Comparison of ENCODE assay signal across 7 cellular contexts in the genomic region with DNA sequence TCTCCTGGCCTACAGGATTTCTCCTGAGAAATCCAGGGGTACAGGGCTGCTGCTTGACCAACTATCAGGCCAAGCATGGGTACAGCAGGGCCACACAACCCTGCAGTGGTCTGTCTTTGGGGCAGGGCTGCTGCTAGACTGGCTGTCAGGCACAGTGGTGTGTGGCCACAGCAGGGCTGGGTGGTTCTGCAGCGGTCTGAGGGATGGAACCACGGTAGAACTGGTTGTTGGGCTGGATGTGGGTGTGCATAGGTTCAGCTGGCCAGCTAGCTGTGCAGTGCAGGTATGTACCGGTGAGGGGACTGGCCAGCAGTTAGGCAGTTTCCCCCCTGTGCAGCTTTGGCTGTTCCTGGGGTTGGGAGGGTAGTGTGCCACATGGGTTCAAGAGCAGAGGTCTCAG.
A peak's percentile ranks its signal among the peaks of the same experiment; 100 is the strongest.
DNase-seq lines count a peak whose midpoint lies in the region; ATAC-seq and TF ChIP-seq lines count a peak whose summit lies in the region.
"Not testable (repeated sequence)": the region's sequence is repeated elsewhere in the genome, so short reads cannot be mapped to it uniquely, and the experiment has no call there.

No MANE protein-coding gene starts in this region.

- peak overlapping the region in 3 of 11 experiments; percentile 20 to 33 (median 27); a peak in 3 of 22 replicates for H3K27ac ChIP-seq in BLaER1 treated with 17β-estradiol and CSF1 and Interleukin-3, amounts not matched to agents 10 nM and 100 nM
- H3K27ac ChIP-seq in Karpas-422 (ENCODE audit: low read length); neuronal stem cell (replicated peaks; ENCODE audit: low read length): not testable (repeated sequence)
- H3K27ac ChIP-seq in PC-3 (ENCODE audit: low read length) (peak overlapping the region; percentile 90; the same call in 1 of the 2 replicates), left ventricle myocardium inferior (replicated peaks) (peak overlapping the region; percentile 36)

- DNase-seq in Karpas-422 = peak; percentile 16
- not testable (repeated sequence) for DNase-seq in PC-3; activated CD4-positive, alpha-beta T cell treated with anti-CD3 and anti-CD28 coated beads, Interleukin-2, amount 10 ng/mL, durations not matched to agents 7 days and 5 days; effector memory CD8-positive, alpha-beta T cell; left ventricle myocardium inferior; neuronal stem cell (ENCODE audit: low spot score)

- POLR2A ChIA-PET in PC-3 (lab: Charles Lee; ENCODE audit: unreplicated experiment); activated CD4-positive, alpha-beta T cell treated with anti-CD3 and anti-CD28 coated beads, Interleukin-2, amount 10 ng/mL, durations not matched to agents 7 days and 5 days (lab: Charles Lee): not testable (repeated sequence)

- H2AFZ ChIP-seq in Karpas-422 (ENCODE audit: low read length); PC-3 (ENCODE audit: low read length); neuronal stem cell (ENCODE audit: low read length): not testable (repeated sequence)

- WGBS in neuronal stem cell (ENCODE audit: extremely low coverage in 2 of 2, insufficient read length in 2 of 2, insufficient replicate concordance in 1 of 2), 2 donors = no CpG with 5 or more reads among the region's 3 CpGs

- not testable (repeated sequence) for H3F3A ChIP-seq in PC-3 (ENCODE audit: low read length, unreplicated experiment)

- peaks cover 41% of the 10 kb centered on the region for H3K4me1 Mint-ChIP-seq in activated CD4-positive, alpha-beta T cell treated with anti-CD3 and anti-CD28 coated beads, Interleukin-2, amount 10 ng/mL, durations not matched to agents 7 days and 5 days
- peaks cover 31 to 39% of the 10 kb centered on the region in 2 donors for H3K4me1 Mint-ChIP-seq in effector memory CD8-positive, alpha-beta T cell (ENCODE audit: low read depth in 2 of 2)

- not testable (repeated sequence) for ATAC-seq in PC-3; effector memory CD8-positive, alpha-beta T cell (replicated peaks)

- not testable (repeated sequence) for H3K79me1 ChIP-seq in neuronal stem cell (ENCODE audit: low read depth, low read length)

- H3K79me2 ChIP-seq in Karpas-422 (ENCODE audit: low read length); PC-3 (ENCODE audit: low read length): not testable (repeated sequence)

- not testable (repeated sequence) for H3K18ac ChIP-seq in neuronal stem cell (ENCODE audit: low read length)

- not testable (repeated sequence) for H2AK5ac ChIP-seq in neuronal stem cell (ENCODE audit: low read depth, low read length)

- H4K20me1 ChIP-seq in BLaER1 treated with 17β-estradiol and CSF1 and Interleukin-3, amounts not matched to agents 10 nM and 100 nM = peaks cover 0 to 94% (median 0%) of the 10 kb centered on the region in 11 experiments; a peak in 8 of 22 replicates
- H4K20me1 ChIP-seq in Karpas-422 (ENCODE audit: insufficient read depth, low read depth, low read length); PC-3 (ENCODE audit: low read length): not testable (repeated sequence)

- peaks cover 8 to 14% (median 10%) of the 10 kb centered on the region in 11 experiments; a peak in 21 of 22 replicates for H3K9me3 ChIP-seq in BLaER1 treated with 17β-estradiol and CSF1 and Interleukin-3, amounts not matched to agents 10 nM and 100 nM (replicated peaks in 1 of 11)
- not testable (repeated sequence) for H3K9me3 ChIP-seq in Karpas-422 (ENCODE audit: low read length); PC-3 (ENCODE audit: low read length); left ventricle myocardium inferior (replicated peaks); neuronal stem cell (replicated peaks in 1 of 2; ENCODE audit: control insufficient read depth in 2 of 2, insufficient read depth in 1 of 2, low read depth in 1 of 2, low read length in 2 of 2)

- not testable (repeated sequence) for H4K8ac ChIP-seq in neuronal stem cell (ENCODE audit: low read depth, low read length)

- H2BK120ac ChIP-seq in neuronal stem cell (ENCODE audit: low read depth, low read length) = not testable (repeated sequence)

- H3K4me3 ChIP-seq in BLaER1 treated with 17β-estradiol and CSF1 and Interleukin-3, amounts not matched to agents 10 nM and 100 nM = peak overlapping the region in 4 of 10 experiments; percentile 7 to 33 (median 24); a peak in 5 of 20 replicates
- H3K4me3 ChIP-seq in Karpas-422 (ENCODE audit: low read length); PC-3 (ENCODE audit: low read length); neuronal stem cell (ENCODE audit: low read length in 2 of 2): not testable (repeated sequence)
- H3K4me3 ChIP-seq in left ventricle myocardium inferior = peak overlapping the region; percentile 15

- H3K4ac ChIP-seq in neuronal stem cell (ENCODE audit: low read length) = not testable (repeated sequence)

- not testable (repeated sequence) for H2BK15ac ChIP-seq in neuronal stem cell (ENCODE audit: low read length)

- not testable (repeated sequence) for BruUV-seq in PC-3 (replicated peaks; lab: Mats Ljungman, UMichigan)

- peaks cover 10% of the 10 kb centered on the region for H3K9me3 Mint-ChIP-seq in activated CD4-positive, alpha-beta T cell treated with anti-CD3 and anti-CD28 coated beads, Interleukin-2, amount 10 ng/mL, durations not matched to agents 7 days and 5 days
- H3K9me3 Mint-ChIP-seq in effector memory CD8-positive, alpha-beta T cell = not testable (repeated sequence)

- peak overlapping the region; percentile 63 for H3K14ac ChIP-seq in neuronal stem cell (ENCODE audit: low read length)

- H3K36me3 ChIP-seq in BLaER1 treated with 17β-estradiol and CSF1 and Interleukin-3, amounts not matched to agents 10 nM and 100 nM = peaks cover 0 to 15% (median 6%) of the 10 kb centered on the region in 11 experiments; a peak in 10 of 22 replicates
- not testable (repeated sequence) for H3K36me3 ChIP-seq in Karpas-422 (ENCODE audit: insufficient read depth, low read length); PC-3 (ENCODE audit: low read depth, low read length); neuronal stem cell (replicated peaks in 1 of 2; ENCODE audit: control insufficient read depth in 2 of 2, insufficient read depth in 2 of 2, low read length in 2 of 2)
- peaks cover 17% of the 10 kb centered on the region for H3K36me3 ChIP-seq in left ventricle myocardium inferior

- H3K27ac Mint-ChIP-seq in activated CD4-positive, alpha-beta T cell treated with anti-CD3 and anti-CD28 coated beads, Interleukin-2, amount 10 ng/mL, durations not matched to agents 7 days and 5 days = peak overlapping the region; percentile 22
- H3K27ac Mint-ChIP-seq in effector memory CD8-positive, alpha-beta T cell = peak overlapping the region; percentile 73 to 85

- peaks cover 37 to 86% (median 64%) of the 10 kb centered on the region in 10 experiments for H3K4me1 ChIP-seq in BLaER1 treated with 17β-estradiol and CSF1 and Interleukin-3, amounts not matched to agents 10 nM and 100 nM
- not testable (repeated sequence) for H3K4me1 ChIP-seq in Karpas-422 (ENCODE audit: low read length); neuronal stem cell (ENCODE audit: control insufficient read depth in 2 of 2, insufficient read depth in 1 of 2, low read depth in 1 of 2, low read length in 2 of 2)
- peaks cover 31% of the 10 kb centered on the region for H3K4me1 ChIP-seq in PC-3 (ENCODE audit: insufficient read depth, low read length)
- peaks cover 80% of the 10 kb centered on the region for H3K4me1 ChIP-seq in left ventricle myocardium inferior

- not testable (repeated sequence) for H4K91ac ChIP-seq in neuronal stem cell (ENCODE audit: low read depth, low read length, poor library complexity)

- peak overlapping the region in 10 of 11 experiments; percentile 52 to 78 (median 70); a peak in 21 of 22 replicates for H3K4me2 ChIP-seq in BLaER1 treated with 17β-estradiol and CSF1 and Interleukin-3, amounts not matched to agents 10 nM and 100 nM
- not testable (repeated sequence) for H3K4me2 ChIP-seq in Karpas-422 (ENCODE audit: low read depth, low read length, poor library complexity, severe bottlenecking); PC-3 (ENCODE audit: low read length); neuronal stem cell (ENCODE audit: insufficient read depth, low read length, poor library complexity, severe bottlenecking)

- peaks cover 13% of the 10 kb centered on the region for H3K27me3 Mint-ChIP-seq in activated CD4-positive, alpha-beta T cell treated with anti-CD3 and anti-CD28 coated beads, Interleukin-2, amount 10 ng/mL, durations not matched to agents 7 days and 5 days
- H3K27me3 Mint-ChIP-seq in effector memory CD8-positive, alpha-beta T cell = not testable (repeated sequence)

- not testable (repeated sequence) for TF ChIP-seq CTCF in PC-3 (conservative IDR thresholded peaks at IDR 0.05; ENCODE audit: low read depth, low read length); left ventricle myocardium inferior (IDR thresholded peaks at IDR 0.05; ENCODE audit: borderline replicate concordance)

- H3K9me2 ChIP-seq in Karpas-422 (replicated peaks; ENCODE audit: insufficient read depth, low read length); PC-3 (replicated peaks; ENCODE audit: low read length): not testable (repeated sequence)

- H2BK5ac ChIP-seq in neuronal stem cell (ENCODE audit: low read length) = not testable (repeated sequence)

- H3K27me3 ChIP-seq in BLaER1 treated with 17β-estradiol and CSF1 and Interleukin-3, amounts not matched to agents 10 nM and 100 nM = peaks cover 0 to 97% (median 0%) of the 10 kb centered on the region in 11 experiments; a peak in 9 of 22 replicates
- H3K27me3 ChIP-seq in Karpas-422 (ENCODE audit: low read length); PC-3 (ENCODE audit: low read length); left ventricle myocardium inferior (ENCODE audit: low read depth); neuronal stem cell (ENCODE audit: control insufficient read depth in 3 of 3, insufficient read depth in 3 of 3, low read depth in 1 of 3, low read length in 3 of 3): not testable (repeated sequence)

- H3K9ac ChIP-seq in BLaER1 treated with 17β-estradiol and CSF1 and Interleukin-3, amounts not matched to agents 10 nM and 100 nM; Karpas-422 (ENCODE audit: low read length); PC-3 (ENCODE audit: low read length); neuronal stem cell (ENCODE audit: low read depth, low read length, poor library complexity): not testable (repeated sequence)

- intact Hi-C loops in PC-3 (cut with micrococcal nuclease); left ventricle myocardium inferior (cut with micrococcal nuclease): not testable (repeated sequence)

- H3K4me3 Mint-ChIP-seq in activated CD4-positive, alpha-beta T cell treated with anti-CD3 and anti-CD28 coated beads, Interleukin-2, amount 10 ng/mL, durations not matched to agents 7 days and 5 days = not testable (repeated sequence)
- peak overlapping the region; percentile 32 to 47 for H3K4me3 Mint-ChIP-seq in effector memory CD8-positive, alpha-beta T cell

- H3K36me3 Mint-ChIP-seq in activated CD4-positive, alpha-beta T cell treated with anti-CD3 and anti-CD28 coated beads, Interleukin-2, amount 10 ng/mL, durations not matched to agents 7 days and 5 days (ENCODE audit: low read depth) = peaks cover 35% of the 10 kb centered on the region
- H3K36me3 Mint-ChIP-seq in effector memory CD8-positive, alpha-beta T cell (ENCODE audit: insufficient read depth) = peaks cover 12% of the 10 kb centered on the region

- CTCF ChIA-PET in PC-3 (lab: Charles Lee); activated CD4-positive, alpha-beta T cell treated with anti-CD3 and anti-CD28 coated beads, Interleukin-2, amount 10 ng/mL, durations not matched to agents 7 days and 5 days (lab: Charles Lee): not testable (repeated sequence)

- H3K23ac ChIP-seq in neuronal stem cell (ENCODE audit: low read depth, low read length, poor library complexity) = not testable (repeated sequence)

- not testable (repeated sequence) for H2BK12ac ChIP-seq in neuronal stem cell (ENCODE audit: low read length)
